18 cellular contexts compared by ENCODE assay signal in the genomic region with DNA sequence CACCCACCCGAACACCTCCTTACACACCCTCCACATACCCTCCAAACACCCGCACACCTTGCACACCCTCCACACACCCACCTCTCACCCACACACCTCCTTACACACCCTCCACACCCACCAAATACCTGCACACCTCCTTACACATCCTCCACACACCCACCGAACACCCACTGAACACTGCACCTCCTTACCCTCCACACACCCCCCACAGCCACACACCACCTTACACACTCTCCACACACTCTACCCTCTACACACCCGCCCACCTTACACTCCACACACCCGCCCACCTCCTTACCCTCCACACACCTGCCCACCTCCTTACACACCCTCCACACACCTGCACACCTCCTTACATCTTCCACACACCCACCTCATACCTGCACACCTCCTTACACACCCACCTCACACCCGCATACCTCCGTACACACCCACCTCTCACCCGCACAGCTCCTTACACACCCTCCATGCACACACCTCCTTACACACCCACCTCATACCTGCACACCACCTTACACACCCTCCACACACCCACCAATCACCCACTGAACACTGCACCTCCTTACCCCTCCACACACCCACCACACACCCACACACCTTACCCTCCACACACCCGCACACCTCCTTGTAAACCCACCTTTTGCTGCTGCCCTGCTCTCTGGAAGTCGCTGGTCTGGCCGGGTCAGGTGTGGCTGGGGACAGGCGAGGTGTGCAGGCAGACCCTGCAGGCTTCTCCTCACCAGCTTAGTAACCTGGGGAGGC. TPM values are rescaled to one million over a fixed set of nuclear protein-coding genes. Genes with fewer than 3 reads are reported as not detected.
DNase-seq lines count a peak whose midpoint lies in the region; ATAC-seq and TF ChIP-seq lines count a peak whose summit lies in the region.
"Had no signal": no experiment of that assay in that cellular context is flagged by ENCODE, and none has a peak within 500 bp of the region (broad histone marks: within the 10 kb centered on the region; RNA-seq: fewer than 3 reads in every experiment).

No MANE protein-coding gene starts in this region.

- ATAC-seq in left cardiac atrium: no peak
- ATAC-seq: HepG2 had no signal

- no peak overlapping the region for H3K27ac Mint-ChIP-seq in type B pancreatic cell

- H3K9me3 ChIP-seq in cardiac muscle cell (ENCODE audit: low read depth) (no peaks in the 10 kb centered on the region), adrenal gland (replicated peaks in 1 of 3) (no peaks in the 10 kb centered on the region), A673 (ENCODE audit: low read depth, low read length, poor library complexity, severe bottlenecking) (no peaks in the 10 kb centered on the region), colonic mucosa (no peaks in the 10 kb centered on the region)

- no peaks in the 10 kb centered on the region for H3K27me3 ChIP-seq in cardiac muscle cell
- no peaks in the 10 kb centered on the region for H3K27me3 ChIP-seq in adrenal gland
- no peaks in the 10 kb centered on the region for H3K27me3 ChIP-seq in A673 (replicated peaks; ENCODE audit: insufficient read depth, low read depth, low read length, poor library complexity)
- H3K27me3 ChIP-seq in colonic mucosa: no peaks in the 10 kb centered on the region

- no peak for TF ChIP-seq CTCF in cardiac muscle cell (IDR thresholded peaks at IDR 0.05; ENCODE audit: low read depth, low read length)
- no peak for TF ChIP-seq CTCF in adrenal gland (IDR thresholded peaks at IDR 0.05)
- no peak for TF ChIP-seq CTCF in type B pancreatic cell (conservative IDR thresholded peaks at IDR 0.05)
- no peak for TF ChIP-seq CTCF in A673 (conservative IDR thresholded peaks at IDR 0.05; ENCODE audit: low read depth, low read length)
- TF ChIP-seq CTCF in colonic mucosa (IDR thresholded peaks at IDR 0.05): no peak

- no peak overlapping the region for H3K4me3 Mint-ChIP-seq in type B pancreatic cell

- no peak overlapping the region for H3K9ac ChIP-seq in colonic mucosa (ENCODE audit: low read depth in 2 of 2, low read length in 2 of 2)
- H3K9ac ChIP-seq: GM23248, KMS-11 had no signal

- TF ChIP-seq POLR2A in adrenal gland (IDR thresholded peaks at IDR 0.05): no peak

- no peak overlapping the region for H3K4me3 ChIP-seq in cardiac muscle cell
- no peak overlapping the region for H3K4me3 ChIP-seq in adrenal gland
- no peak overlapping the region for H3K4me3 ChIP-seq in A673 (ENCODE audit: low read depth, low read length, poor library complexity, severe bottlenecking)
- no peak overlapping the region for H3K4me3 ChIP-seq in colonic mucosa
- H3K4me3 ChIP-seq: GM23248 had no signal

- peaks cover 17% of the 10 kb centered on the region for H3K4me1 Mint-ChIP-seq in type B pancreatic cell (ENCODE audit: unreplicated experiment)

- intact Hi-C loops in left cardiac atrium (cut with DNase I) (no loop called here), adrenal gland (cut with DNase I) (no loop called here), A673 (cut with micrococcal nuclease; ENCODE audit: unreplicated experiment) (no loop called here), colonic mucosa (cut with DNase I) (no loop called here)

- no peaks in the 10 kb centered on the region for H3K36me3 Mint-ChIP-seq in type B pancreatic cell

- no peaks in the 10 kb centered on the region for H3K9me3 Mint-ChIP-seq in type B pancreatic cell

- CTCF ChIA-PET in A673 (lab: Charles Lee): no interaction called here

- DNase-seq in cardiac muscle cell (ENCODE audit: low read depth in 1 of 2, low spot score in 1 of 2) (no peak), left cardiac atrium (no peak), adrenal gland (peak in 1 of 7 donors; percentile 40), mesenteric fat pad (ENCODE audit: low spot score) (peak; percentile 85), type B pancreatic cell (ENCODE audit: extremely low spot score, unreplicated experiment) (peak; percentile 37), A673 (ENCODE audit: low spot score) (no peak), colonic mucosa (no peak)
- DNase-seq: DMS 273 treated with DMSO at 0.1 percent for 48 hours, GF-D8, GM23248, NCI-H1436, NCI-H2029, NCI-H2171, NCI-H446, NCI-H69 had no signal

- 93 to 96% (median 93%) methylated on average over 7 to 12 of the region's 12 CpGs for WGBS in adrenal gland, 4 donors

- H3K4me1 ChIP-seq in cardiac muscle cell (ENCODE audit: low read depth): peaks cover 34% of the 10 kb centered on the region
- peaks cover 40 to 46% of the 10 kb centered on the region in 2 donors for H3K4me1 ChIP-seq in adrenal gland (replicated peaks in 1 of 2)
- H3K4me1 ChIP-seq in A673 (ENCODE audit: insufficient read depth, low read length, poor library complexity, severe bottlenecking): no peaks in the 10 kb centered on the region
- no peaks in the 10 kb centered on the region for H3K4me1 ChIP-seq in colonic mucosa

- H3K36me3 ChIP-seq in cardiac muscle cell: no peaks in the 10 kb centered on the region
- peaks cover 0 to 60% of the 10 kb centered on the region in 2 donors for H3K36me3 ChIP-seq in adrenal gland (replicated peaks in 1 of 2)
- H3K36me3 ChIP-seq in A673 (ENCODE audit: insufficient read depth, low read length, poor library complexity, severe bottlenecking): no peaks in the 10 kb centered on the region
- H3K36me3 ChIP-seq in colonic mucosa: no peaks in the 10 kb centered on the region

- POLR2A ChIA-PET in A673 (lab: Charles Lee; ENCODE audit: low non-redundant PET): no interaction called here

- BruUV-seq in A673 (replicated peaks; lab: Mats Ljungman, UMichigan): no TSS peak

- no peaks in the 10 kb centered on the region for H3K27me3 Mint-ChIP-seq in type B pancreatic cell

- H3K27ac ChIP-seq in cardiac muscle cell (peak overlapping the region; percentile 93), adrenal gland (peak overlapping the region in 3 of 5 donors; percentile 57 to 80 (median 57)), A673 (ENCODE audit: low read depth, low read length, poor library complexity, severe bottlenecking) (no peak overlapping the region), colonic mucosa (no peak overlapping the region)
- H3K27ac ChIP-seq: C4-2B, GM23248, KMS-11 had no signal

RNA-seq across cellular contexts. Expression of gene COQ8A, which starts 38.4 kb away (rescaled TPM):
- total RNA-seq in cardiac muscle cell (34.7 and 59.7 TPM in 2 replicates), left cardiac atrium (100 to 1,000 TPM; 107 to 179 TPM), adrenal gland (100 to 1,000 TPM in 7 of 8 donors, 10 to 100 TPM in 1; 30.1 to 990 (median 609) TPM), mesenteric fat pad (62.0 TPM), type B pancreatic cell (ENCODE audit: low replicate concordance) (21.0 and 29.7 TPM in 2 replicates), A673 (2021) (7.7 and 10.0 TPM in 2 replicates), colonic mucosa (10 to 100 TPM; 56.3 to 58.1 TPM)
- polyA plus RNA-seq in cardiac muscle cell (45.1 and 71.5 TPM in 2 replicates), adrenal gland (100 to 1,000 TPM in 2 of 3 donors, 10 to 100 TPM in 1; 33.8 to 453 (median 261) TPM)

Comparison
In these comparisons a context has a peak if more than half of its experiments do, and no peak if none do; other contexts are left out.
1. DNase-seq: peak in mesenteric fat pad (single experiment) and type B pancreatic cell (single experiment); none in cardiac muscle cell (0 of 2), left cardiac atrium (single experiment), A673 (single experiment) and colonic mucosa (single experiment).
2. H3K27ac ChIP-seq: peak in cardiac muscle cell (single experiment) and adrenal gland (3 of 5); none in A673 (single experiment) and colonic mucosa (single experiment).